In genomic region chr18:80119111-80119510, GRCh38 we compare ENCODE assay signal across 20 cellular contexts. TPM values are rescaled to one million over a fixed set of nuclear protein-coding genes. Genes with fewer than 3 reads are reported as not detected.
DNase-seq lines count a peak whose midpoint lies in the region; ATAC-seq, FAIRE-seq and TF ChIP-seq lines count a peak whose summit lies in the region.
"Had no signal": no experiment of that assay in that cellular context is flagged by ENCODE, and none has a peak within 500 bp of the region (broad histone marks: within the 10 kb centered on the region; RNA-seq: fewer than 3 reads in every experiment).

No MANE protein-coding gene starts in this region.

- H3K4me3 Mint-ChIP-seq in GM23338 (peak overlapping the region; percentile 20; the same call in 1 of the 3 replicates), neural progenitor cell (no peak overlapping the region)
- H3K4me3 Mint-ChIP-seq: HFFc6 had no signal

- no peak overlapping the region; the same call in 1 of the 2 replicates for H2BK12ac ChIP-seq in H1 (ENCODE audit: low read depth, low read length)

- H2AFZ ChIP-seq in GM23338 (no peak overlapping the region), H1 (ENCODE audit: low read length) (no peak overlapping the region), neural progenitor cell (replicated peaks) (no peak overlapping the region)

- H2BK15ac ChIP-seq in H1 (ENCODE audit: low read length): no peak overlapping the region

- H3K18ac ChIP-seq in H1 (ENCODE audit: extremely low read depth, low read length): peak overlapping the region; percentile 80

- H4K91ac ChIP-seq in H1 (replicated peaks; ENCODE audit: insufficient read length, low read length): peak overlapping the region; percentile 12

- peaks cover 36% of the 10 kb centered on the region for H3K4me1 ChIP-seq in GM23338 (ENCODE audit: insufficient read depth)
- peaks cover 41% of the 10 kb centered on the region for H3K4me1 ChIP-seq in HUES6 (ENCODE audit: control insufficient read depth, insufficient read depth, low read length)
- H3K4me1 ChIP-seq in H1 (replicated peaks in 1 of 4; ENCODE audit: control insufficient read depth in 3 of 4, insufficient read depth in 4 of 4, low read length in 3 of 4): peaks cover 0 to 15% (median 8%) of the 10 kb centered on the region in 4 experiments; a peak in 5 of 7 replicates
- H3K4me1 ChIP-seq in neural progenitor cell: peaks cover 31% of the 10 kb centered on the region
- H3K4me1 ChIP-seq in BE2C: no peaks in the 10 kb centered on the region
- H3K4me1 ChIP-seq: SJCRH30 had no signal

- peak overlapping the region; percentile 85; the same call in 1 of the 2 replicates for H2BK5ac ChIP-seq in H1 (ENCODE audit: low read depth, low read length)

- CTCF ChIA-PET in H1 (lab: Charles Lee; ENCODE audit: partially characterized antibody): interaction anchor here (0.9 kb wide), 1 partner anchor 48 kb away, joined by 3 read pairs; no protein-coding TSS in a partner anchor

- H4K8ac ChIP-seq in H1 (ENCODE audit: extremely low read depth, insufficient read depth, low read length): no peak overlapping the region

- H3K79me2 ChIP-seq in GM23338 (replicated peaks; ENCODE audit: insufficient read depth) (peaks cover 100% of the 10 kb centered on the region), H1 (ENCODE audit: control insufficient read depth in 1 of 2, insufficient read depth in 2 of 2, low read length in 2 of 2) (peaks cover 22 to 98% of the 10 kb centered on the region in 2 experiments), neural progenitor cell (ENCODE audit: low read depth) (peaks cover 100% of the 10 kb centered on the region)

- TF ChIP-seq EP300 in H1 (IDR thresholded peaks at IDR 0.05; ENCODE audit: borderline replicate concordance in 1 of 2, low read depth in 2 of 2, low read length in 2 of 2): 0 out of 3 replicates have a peak, but pooled peaks of 1 of the 2 experiments have one; percentile 12

- peak overlapping the region; percentile 41 for H2BK120ac ChIP-seq in H1 (replicated peaks; ENCODE audit: low read depth, low read length)

- H4K20me1 ChIP-seq in GM23338 (replicated peaks; ENCODE audit: insufficient read depth): peaks cover 48% of the 10 kb centered on the region
- H4K20me1 ChIP-seq in H1 (replicated peaks in 1 of 2; ENCODE audit: control insufficient read depth in 1 of 2, insufficient read depth in 2 of 2, low read length in 2 of 2): peaks cover 10 to 19% of the 10 kb centered on the region in 2 experiments
- H4K20me1 ChIP-seq in neural progenitor cell (ENCODE audit: low read depth): peaks cover 51% of the 10 kb centered on the region

- no peak overlapping the region for H2AK5ac ChIP-seq in H1 (ENCODE audit: low read depth, low read length)

- POLR2A ChIA-PET in H1 (lab: Charles Lee; ENCODE audit: partially characterized antibody): interaction anchor here (1.0 to 3.0 kb wide), 3 partner anchors 11 to 23 kb away, joined by 3 to 10 read pairs (median 3); no protein-coding TSS in a partner anchor

- ATAC-seq in GM23338: peak; percentile 66
- ATAC-seq in HG02870 (IDR thresholded peaks at IDR 0.05; ENCODE audit: unreplicated experiment): no peak
- ATAC-seq: GM12878, HepG2 had no signal

- H2BK20ac ChIP-seq in H1 (ENCODE audit: low read length): peak overlapping the region; percentile 62; the same call in 1 of the 2 replicates

- H3K36me3 ChIP-seq in GM23338 (ENCODE audit: insufficient read depth) (no peaks in the 10 kb centered on the region), HUES6 (ENCODE audit: control insufficient read depth, insufficient read depth, low read length) (peaks cover 62% of the 10 kb centered on the region), H1 (ENCODE audit: control insufficient read depth in 2 of 4, insufficient read depth in 4 of 4, low read length in 3 of 4) (peaks cover 2 to 39% (median 11%) of the 10 kb centered on the region in 4 experiments; a peak in 7 of 8 replicates), neural progenitor cell (peaks cover 18% of the 10 kb centered on the region), BE2C (no peaks in the 10 kb centered on the region)

- H3K9me3 ChIP-seq in HUES6 (ENCODE audit: control insufficient read depth, insufficient read depth, low read depth, low read length): no peaks in the 10 kb centered on the region
- no peaks in the 10 kb centered on the region for H3K9me3 ChIP-seq in H1 (ENCODE audit: insufficient read depth in 2 of 2, low read depth in 1 of 2, low read length in 1 of 2)
- H3K9me3 ChIP-seq in neural progenitor cell (ENCODE audit: low read depth): no peaks in the 10 kb centered on the region
- no peaks in the 10 kb centered on the region for H3K9me3 ChIP-seq in BE2C
- H3K9me3 ChIP-seq: SJCRH30 had no signal

- H3K27me3 Mint-ChIP-seq in GM23338 (ENCODE audit: insufficient read depth, low read depth, poor library complexity) (peaks cover 2% of the 10 kb centered on the region), neural progenitor cell (ENCODE audit: insufficient read depth, low read depth) (peaks cover 2% of the 10 kb centered on the region)

- no peak for TF ChIP-seq CTCF in GM23338 (conservative IDR thresholded peaks at IDR 0.05; ENCODE audit: low read depth in 2 of 2)
- no peak for TF ChIP-seq CTCF in H1 (IDR thresholded peaks at IDR 0.05; ENCODE audit: control extremely low read depth in 1 of 3, insufficient read depth in 1 of 3, low read depth in 1 of 3, low read length in 3 of 3)
- no peak for TF ChIP-seq CTCF in neural progenitor cell (IDR thresholded peaks at IDR 0.05)
- no peak for TF ChIP-seq CTCF in BE2C (IDR thresholded peaks at IDR 0.05; ENCODE audit: low read depth, low read length)

- H3K9ac ChIP-seq in HUES6 (ENCODE audit: low read length): no peak overlapping the region
- H3K9ac ChIP-seq in H1 (replicated peaks in 1 of 4; ENCODE audit: extremely low read depth in 1 of 4, low read depth in 3 of 4, low read length in 3 of 4): no peak overlapping the region
- no peak overlapping the region for H3K9ac ChIP-seq in neural progenitor cell
- H3K9ac ChIP-seq: BLaER1, KMS-11 had no signal

- no peak overlapping the region for H3K56ac ChIP-seq in H1 (replicated peaks; ENCODE audit: insufficient read length, low read depth, low read length)

- H4K5ac ChIP-seq in H1 (ENCODE audit: insufficient read length, low read depth, low read length): no peak overlapping the region

- H3F3A ChIP-seq in GM23338 (replicated peaks; ENCODE audit: low read depth) (no peaks in the 10 kb centered on the region), neural progenitor cell (ENCODE audit: low read depth) (peaks cover 32% of the 10 kb centered on the region)

- no peak overlapping the region for H3K23ac ChIP-seq in H1 (ENCODE audit: insufficient read length)

- H3K36me3 Mint-ChIP-seq in GM23338 (ENCODE audit: low read depth) (peaks cover 43% of the 10 kb centered on the region), neural progenitor cell (peaks cover 46% of the 10 kb centered on the region)

- H3K4me1 Mint-ChIP-seq in GM23338 (peaks cover 71% of the 10 kb centered on the region), neural progenitor cell (peaks cover 8% of the 10 kb centered on the region)

- peaks cover 9% of the 10 kb centered on the region for H3K79me1 ChIP-seq in H1 (ENCODE audit: low read depth, low read length)

- H3K27ac Mint-ChIP-seq in GM23338 (peak overlapping the region; percentile 74), neural progenitor cell (no peak overlapping the region)
- H3K27ac Mint-ChIP-seq: HFFc6 had no signal

- H3K27ac ChIP-seq in GM23338 (ENCODE audit: low read depth) (peak overlapping the region; percentile 10; the same call in 1 of the 2 replicates), HUES6 (ENCODE audit: low read depth, low read length) (peak overlapping the region; percentile 58; the same call in 1 of the 2 replicates), H1 (ENCODE audit: low read depth, low read length) (no peak overlapping the region), neural progenitor cell (peak overlapping the region; percentile 96)
- H3K27ac ChIP-seq: BLaER1, HL-60, KMS-11, RWPE1, SJCRH30 had no signal

- H3K27me3 ChIP-seq in GM23338 (ENCODE audit: insufficient read depth) (no peaks in the 10 kb centered on the region), HUES6 (ENCODE audit: control insufficient read depth, insufficient read depth, low read length) (no peaks in the 10 kb centered on the region), H1 (replicated peaks in 1 of 4; ENCODE audit: control insufficient read depth in 3 of 4, extremely low read depth in 1 of 4, insufficient read depth in 3 of 4, low read length in 3 of 4) (no peaks in the 10 kb centered on the region), neural progenitor cell (no peaks in the 10 kb centered on the region), BE2C (no peaks in the 10 kb centered on the region)
- H3K27me3 ChIP-seq: BLaER1, SJCRH30 had no signal

- FAIRE-seq in H1 (lab: Jason Lieb, UNC): peak; percentile 73
- FAIRE-seq: GM12878, HepG2 had no signal

- no peaks in the 10 kb centered on the region; the same call in 1 of the 2 replicates for H3K23me2 ChIP-seq in H1 (ENCODE audit: low read depth, low read length)

- TF ChIP-seq POLR2A in H1 (IDR thresholded peaks at IDR 0.05; ENCODE audit: control extremely low read depth in 1 of 2, low read depth in 2 of 2, low read length in 2 of 2): no peak

- WGBS in H1 (ENCODE audit: extremely low coverage in 1 of 2, insufficient coverage in 1 of 2, insufficient read length in 1 of 2, insufficient replicate concordance in 2 of 2, low coverage in 1 of 2, low lambda C conversion rate in 2 of 2, missing lambda C conversion rate in 1 of 2), 2 experiments: 48% methylated on average over 6 of the region's 6 CpGs; no CpG with 5 or more reads in 1 of the 2 experiments

- H3K9me3 Mint-ChIP-seq in GM23338 (no peaks in the 10 kb centered on the region), neural progenitor cell (peaks cover 20% of the 10 kb centered on the region)
- H3K9me3 Mint-ChIP-seq: HFFc6 had no signal

- no peak overlapping the region for H3K14ac ChIP-seq in H1 (ENCODE audit: insufficient read length)

- no peak for TF ChIP-seq RAD21 in H1 (IDR thresholded peaks at IDR 0.05 in 1 of 2, conservative IDR thresholded peaks at IDR 0.05 in 1 of 2; ENCODE audit: low read depth in 2 of 2, low read length in 2 of 2)

- DNase-seq in GM23338 (ENCODE audit: low spot score) (peak; percentile 25), H1 (ENCODE audit: low read depth in 1 of 2, low spot score in 2 of 2) (no peak), neural progenitor cell (ENCODE audit: low spot score) (peak; percentile 72), NCI-H1105 (lab: John Stamatoyannopoulos, UW) (no peak), BE2C (no peak)
- DNase-seq: DMS153, HFFc6, NCI-H1092, NCI-H1930, NCI-H510A treated with DMSO at 0.1 percent for 48 hours, SJCRH30, SW 1271 had no signal

- no peaks in the 10 kb centered on the region for H3K9me2 ChIP-seq in GM23338 (ENCODE audit: insufficient read depth)

- H3K4me3 ChIP-seq in GM23338 (no peak overlapping the region), HUES6 (ENCODE audit: low read depth, low read length) (no peak overlapping the region), H1 (ENCODE audit: extremely low read depth in 1 of 4, insufficient read depth in 2 of 4, low read depth in 3 of 4, low read length in 4 of 4) (peak overlapping the region in 1 of 4 experiments; percentile 26; a peak in 2 of 8 replicates), neural progenitor cell (peak overlapping the region; percentile 26), BE2C (ENCODE audit: low read depth, low read length) (no peak overlapping the region)
- H3K4me3 ChIP-seq: BLaER1, GM12878, SJCRH30 had no signal

- H3K4me2 ChIP-seq in GM23338 (0 out of 2 replicates have a peak overlapping the region, but pooled peaks have one; percentile 10), H1 (ENCODE audit: insufficient read depth in 1 of 2, low read depth in 2 of 2, low read length in 2 of 2) (peak overlapping the region; percentile 24 to 63; a peak in 3 of 4 replicates), neural progenitor cell (peak overlapping the region; percentile 64)
- H3K4me2 ChIP-seq: BLaER1, KMS-11 had no signal

- no peak overlapping the region for H3K4ac ChIP-seq in H1 (replicated peaks; ENCODE audit: insufficient read length, low read depth, low read length)

RNA-seq across cellular contexts. Expression of gene ADNP2, which starts 10.0 kb away (rescaled TPM):
- total RNA-seq in GM23338 (2014; rRNA removed; shearing (Covaris generic)): 53.6 and 66.4 TPM in 2 replicates
- polyA plus RNA-seq in GM23338 (2016; fragmentation: Nextera tagmentation; extraction: Ambion mirVana) (18.5 and 19.3 TPM in 2 replicates), H1 (2011; rRNA removed) (25.1 and 28.5 TPM in 2 replicates)
- 61.1 and 61.6 TPM in 2 replicates for total RNA-seq in H1 (2021; fragmentation: NEBNext Ultra II Directional; extraction: Animal tissue kit (Norgen Biotek cat#: 25700))
- polyA plus RNA-seq in H1 (2011; cell fraction: cytosol; rRNA removed): 23.0 TPM
- 28.0 TPM for polyA plus RNA-seq in H1 (2011; cell fraction: nucleus; rRNA removed)
- polyA plus RNA-seq in H1 (2012, experiment 1 of 2): 29.6 to 36.5 TPM (median 31.7 TPM) in 4 replicates
- 5.6 TPM for polyA plus RNA-seq in H1 (2012, experiment 2 of 2)
- polyA plus RNA-seq in H1 (2013, experiment 1 of 2): 25.7 TPM
- 26.9 TPM for polyA plus RNA-seq in H1 (2013, experiment 2 of 2)
- polyA minus RNA-seq in H1 (2011; rRNA and poly(A)+ RNA removed): 63.8 and 67.0 TPM in 2 replicates
- 36.8 TPM for polyA minus RNA-seq in H1 (2011; cell fraction: cytosol; rRNA and poly(A)+ RNA removed)
- 34.9 TPM for polyA minus RNA-seq in H1 (2011; cell fraction: nucleus; rRNA and poly(A)+ RNA removed)
- total RNA-seq in neural progenitor cell (ENCODE audit: low replicate concordance): 52.4 and 72.4 TPM in 2 replicates
- polyA plus RNA-seq in BE2C (2012; ENCODE audit: insufficient read depth, insufficient read length, low read depth): 14.0 TPM

Comparison
In these comparisons a context has a peak if more than half of its experiments do, and no peak if none do; other contexts are left out.
1. DNase-seq: peak in GM23338 (single experiment) and neural progenitor cell (single experiment); none in H1 (0 of 2), NCI-H1105 (single experiment) and BE2C (single experiment).
2. H3K4me2 ChIP-seq: peak in every context shown above with its lines; median percentile 64 in neural progenitor cell; 44 in H1; 10 in GM23338.